Comparison of ENCODE assay signal across 8 cellular contexts in the genomic region with DNA sequence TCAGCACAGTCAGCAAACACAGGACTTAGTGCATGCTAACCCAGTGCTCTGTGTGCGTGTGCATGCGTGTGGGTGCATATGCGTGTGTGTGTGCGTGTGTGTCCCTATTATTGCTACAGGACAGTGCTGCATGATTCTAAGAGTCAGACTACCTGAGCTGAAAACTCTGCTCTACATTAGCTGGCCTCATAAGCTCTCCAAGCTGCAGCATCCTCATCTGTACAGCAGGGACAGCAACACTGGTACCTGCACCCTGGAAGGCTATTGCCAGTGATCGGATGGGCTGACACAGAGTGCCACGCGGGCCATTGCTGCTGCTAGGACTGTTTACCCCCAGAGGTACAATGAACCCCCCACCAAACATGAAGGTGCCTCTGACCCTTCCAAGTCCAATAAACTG. TPM values are rescaled to one million over a fixed set of nuclear protein-coding genes. Genes with fewer than 3 reads are reported as not detected.
A peak's percentile ranks its signal among the peaks of the same experiment; 100 is the strongest.
DNase-seq lines count a peak whose midpoint lies in the region; ATAC-seq and TF ChIP-seq lines count a peak whose summit lies in the region.
"Had no signal": no experiment of that assay in that cellular context is flagged by ENCODE, and none has a peak within 500 bp of the region (broad histone marks: within the 10 kb centered on the region; RNA-seq: fewer than 3 reads in every experiment).

No MANE protein-coding gene starts in this region.

- no peaks in the 10 kb centered on the region for H3K9me3 ChIP-seq in iPS-18c (ENCODE audit: control insufficient read depth, insufficient read depth, low read length)
- no peaks in the 10 kb centered on the region for H3K9me3 ChIP-seq in thoracic aorta

- peak overlapping the region; percentile 37; the same call in 1 of the 2 replicates for H3K4me3 ChIP-seq in iPS-18c (ENCODE audit: insufficient read depth, low read depth, low read length)
- H3K4me3 ChIP-seq in thoracic aorta: peak overlapping the region; percentile 70

- H3K36me3 ChIP-seq in thoracic aorta: no peaks in the 10 kb centered on the region

- H3K36me3 Mint-ChIP-seq in activated CD4-positive, alpha-beta memory T cell treated with anti-CD3 and anti-CD28 coated beads, Interleukin-2, amount 10 ng/mL, durations not matched to agents 7 days and 5 days (ENCODE audit: low read depth): no peaks in the 10 kb centered on the region

- H3K4me1 ChIP-seq in thoracic aorta (ENCODE audit: control insufficient read depth in 1 of 2, low read depth in 2 of 2): peaks cover 13 to 54% of the 10 kb centered on the region in 2 donors

- H3K4me1 Mint-ChIP-seq in activated CD4-positive, alpha-beta memory T cell treated with anti-CD3 and anti-CD28 coated beads, Interleukin-2, amount 10 ng/mL, durations not matched to agents 7 days and 5 days: no peaks in the 10 kb centered on the region

- no peaks in the 10 kb centered on the region for H3K9me3 Mint-ChIP-seq in activated CD4-positive, alpha-beta memory T cell treated with anti-CD3 and anti-CD28 coated beads, Interleukin-2, amount 10 ng/mL, durations not matched to agents 7 days and 5 days

- peaks cover 37% of the 10 kb centered on the region for H3K27me3 Mint-ChIP-seq in activated CD4-positive, alpha-beta memory T cell treated with anti-CD3 and anti-CD28 coated beads, Interleukin-2, amount 10 ng/mL, durations not matched to agents 7 days and 5 days

- CTCF ChIA-PET in activated CD4-positive, alpha-beta memory T cell treated with anti-CD3 and anti-CD28 coated beads, Interleukin-2, amount 10 ng/mL, durations not matched to agents 7 days and 5 days (lab: Charles Lee): no interaction called here

- H3K27ac Mint-ChIP-seq in activated CD4-positive, alpha-beta memory T cell treated with anti-CD3 and anti-CD28 coated beads, Interleukin-2, amount 10 ng/mL, durations not matched to agents 7 days and 5 days: no peak overlapping the region

- POLR2A ChIA-PET in activated CD4-positive, alpha-beta memory T cell treated with anti-CD3 and anti-CD28 coated beads, Interleukin-2, amount 10 ng/mL, durations not matched to agents 7 days and 5 days (lab: Charles Lee): no interaction called here

- DNase-seq in thoracic aorta (ENCODE audit: low spot score): no peak
- no peak for DNase-seq in omental fat pad (ENCODE audit: low spot score)
- no peak for DNase-seq in stimulated activated CD4-positive, alpha-beta T cell treated with anti-CD3 and anti-CD28 coated beads, Interleukin-4, amount 100 ng/mL, for 24 hours
- no peak for DNase-seq in activated CD4-positive, alpha-beta memory T cell treated with anti-CD3 and anti-CD28 coated beads, Interleukin-2, amount 10 ng/mL, durations not matched to agents 7 days and 5 days
- DNase-seq: NCI-H2029 treated with DMSO at 0.1 percent for 48 hours had no signal

- no peaks in the 10 kb centered on the region for H3K27me3 ChIP-seq in thoracic aorta (replicated peaks; ENCODE audit: insufficient read depth)

- no peak for TF ChIP-seq CTCF in thoracic aorta (IDR thresholded peaks at IDR 0.05)
- no peak for TF ChIP-seq CTCF in omental fat pad (IDR thresholded peaks at IDR 0.05)

- no peak overlapping the region for H3K4me3 Mint-ChIP-seq in activated CD4-positive, alpha-beta memory T cell treated with anti-CD3 and anti-CD28 coated beads, Interleukin-2, amount 10 ng/mL, durations not matched to agents 7 days and 5 days

- no peak overlapping the region for H3K27ac ChIP-seq in thoracic aorta

- ATAC-seq in GM21360 (IDR thresholded peaks at IDR 0.05; ENCODE audit: unreplicated experiment) (peak; percentile 55), SK-N-SH treated with all-trans-retinoic acid at 6 μM for 48 hours (peak; percentile 50), thoracic aorta (ENCODE audit: insufficient number of reproducible peaks, low FRiP score, low read depth) (no peak), omental fat pad (ENCODE audit: low FRiP score) (no peak)

TF ChIP-seq in SK-N-SH treated with all-trans-retinoic acid at 6 μM for 48 hours, 23 proteins besides CTCF, POLR2A, EP300 and RAD21:
- TF ChIP-seq ZNF565 (CRISPR knock-in tag; conservative IDR thresholded peaks at IDR 0.05; ENCODE audit: low read depth): no peak
- no peak for TF ChIP-seq TOX (CRISPR knock-in tag; IDR thresholded peaks at IDR 0.05; ENCODE audit: borderline replicate concordance)
- TF ChIP-seq RARB (CRISPR knock-in tag; IDR thresholded peaks at IDR 0.05): no peak
- no peak for TF ChIP-seq ZFP30 (CRISPR knock-in tag; IDR thresholded peaks at IDR 0.05)
- no peak for TF ChIP-seq ZNF8 (CRISPR knock-in tag; IDR thresholded peaks at IDR 0.05)
- TF ChIP-seq TSHZ2 (CRISPR knock-in tag; IDR thresholded peaks at IDR 0.05): no peak
- TF ChIP-seq OSR1 (CRISPR knock-in tag; IDR thresholded peaks at IDR 0.05): no peak
- TF ChIP-seq ZNF70 (CRISPR knock-in tag; IDR thresholded peaks at IDR 0.05): no peak
- TF ChIP-seq ESRRG (CRISPR knock-in tag; IDR thresholded peaks at IDR 0.05): no peak
- no peak for TF ChIP-seq ARNTL (CRISPR knock-in tag; IDR thresholded peaks at IDR 0.05; ENCODE audit: borderline replicate concordance, low read depth)
- no peak for TF ChIP-seq PPARA (CRISPR knock-in tag; IDR thresholded peaks at IDR 0.05; ENCODE audit: borderline replicate concordance)
- TF ChIP-seq CSDC2 (CRISPR knock-in tag; IDR thresholded peaks at IDR 0.05): no peak
- TF ChIP-seq ISL1 (CRISPR knock-in tag; IDR thresholded peaks at IDR 0.05): no peak
- no peak for TF ChIP-seq SNAI2 (CRISPR knock-in tag; IDR thresholded peaks at IDR 0.05)
- TF ChIP-seq GLIS3 (CRISPR knock-in tag; IDR thresholded peaks at IDR 0.05): no peak
- TF ChIP-seq, protein P1, sequence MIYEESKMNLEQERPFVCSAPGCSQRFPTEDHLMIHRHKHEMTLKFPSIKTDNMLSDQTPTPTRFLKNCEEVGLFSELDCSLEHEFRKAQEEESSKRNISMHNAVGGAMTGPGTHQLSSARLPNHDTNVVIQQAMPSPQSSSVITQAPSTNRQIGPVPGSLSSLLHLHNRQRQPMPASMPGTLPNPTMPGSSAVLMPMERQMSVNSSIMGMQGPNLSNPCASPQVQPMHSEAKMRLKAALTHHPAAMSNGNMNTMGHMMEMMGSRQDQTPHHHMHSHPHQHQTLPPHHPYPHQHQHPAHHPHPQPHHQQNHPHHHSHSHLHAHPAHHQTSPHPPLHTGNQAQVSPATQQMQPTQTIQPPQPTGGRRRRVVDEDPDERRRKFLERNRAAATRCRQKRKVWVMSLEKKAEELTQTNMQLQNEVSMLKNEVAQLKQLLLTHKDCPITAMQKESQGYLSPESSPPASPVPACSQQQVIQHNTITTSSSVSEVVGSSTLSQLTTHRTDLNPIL (CRISPR knock-in tag; IDR thresholded peaks at IDR 0.05; ENCODE audit: low read depth): no peak
- no peak for TF ChIP-seq ZC3H10 (CRISPR knock-in tag; IDR thresholded peaks at IDR 0.05)
TF ChIP-seq in SK-N-SH treated with all-trans-retinoic acid at 6 μM for 48 hours: peak in this region for 0.

RNA-seq across cellular contexts. Expression of gene ADAMTS12, which starts 1.2 kb away (rescaled TPM):
- total RNA-seq in thoracic aorta: 1 to 10 TPM; 7.3 to 8.0 TPM
- total RNA-seq in omental fat pad: 10 to 100 TPM; 17.5 to 42.9 (median 24.0) TPM
- total RNA-seq in activated CD4-positive, alpha-beta memory T cell treated with anti-CD3 and anti-CD28 coated beads, Interleukin-2, amount 10 ng/mL, durations not matched to agents 7 days and 5 days: not detected

RNA-seq across cellular contexts. Expression of gene RXFP3, which starts 45.6 kb away (rescaled TPM):
- not detected for total RNA-seq in thoracic aorta
- not detected for total RNA-seq in omental fat pad
- total RNA-seq in activated CD4-positive, alpha-beta memory T cell treated with anti-CD3 and anti-CD28 coated beads, Interleukin-2, amount 10 ng/mL, durations not matched to agents 7 days and 5 days: not detected

Comparison
In these comparisons a context has a peak if more than half of its experiments do, and no peak if none do; other contexts are left out.
1. ATAC-seq: peak in GM21360 (single experiment) and SK-N-SH treated with all-trans-retinoic acid at 6 μM for 48 hours (single experiment); none in thoracic aorta (single experiment) and omental fat pad (single experiment).
2. RNA of gene ADAMTS12, which starts 1.2 kb away (total RNA-seq): 17.5 to 42.9 TPM in omental fat pad and 7.3 to 8.0 TPM in thoracic aorta; not detected in activated CD4-positive, alpha-beta memory T cell treated with anti-CD3 and anti-CD28 coated beads, Interleukin-2, amount 10 ng/mL, durations not matched to agents 7 days and 5 days; every median in the first group is over 4 times any median in the second.